22 cellular contexts compared by ENCODE assay signal in the genomic region with DNA sequence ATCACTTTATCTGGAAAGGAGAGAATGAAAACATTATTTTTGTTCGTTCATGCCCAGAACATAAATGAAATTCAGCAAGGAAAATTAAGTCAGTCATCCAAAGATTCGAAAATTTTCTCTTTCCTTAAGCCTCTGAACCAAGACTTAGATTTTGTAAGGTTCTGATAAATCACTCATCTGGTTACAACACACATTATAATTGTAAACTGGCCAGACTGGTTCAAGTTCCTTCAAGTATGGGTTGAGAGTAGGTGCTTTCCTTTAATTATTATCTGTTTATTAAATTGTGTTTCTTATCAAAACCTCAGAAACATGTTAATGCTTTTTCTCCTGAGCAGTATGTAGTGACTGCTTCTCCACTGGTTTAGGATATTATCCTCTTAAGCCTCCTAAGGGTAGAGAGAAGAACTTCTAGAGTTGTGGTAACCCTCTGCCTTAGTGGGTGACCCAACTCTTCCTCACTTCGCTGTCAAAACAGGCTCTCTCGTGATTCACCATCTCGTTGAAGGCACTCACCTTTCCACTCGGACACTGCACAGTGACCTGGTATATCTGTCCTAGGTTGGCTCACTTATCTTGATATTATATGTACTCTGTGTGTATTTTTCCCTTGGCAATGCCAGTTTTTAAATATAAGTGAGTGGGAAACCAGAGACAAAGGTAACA.
"Had no signal": no experiment of that assay in that cellular context is flagged by ENCODE, and none has a peak within 500 bp of the region (broad histone marks: within the 10 kb centered on the region; RNA-seq: fewer than 3 reads in every experiment).

No MANE protein-coding gene starts in this region.

- H3K36me3 ChIP-seq: gastroesophageal sphincter, neutrophil, right lobe of liver, tibial artery, upper lobe of right lung, vagina had no signal

- FAIRE-seq: kidney had no signal

- H3K9me3 Mint-ChIP-seq: nephron progenitor cell; stimulated activated memory B cell treated with anti-CD40 and anti-IgM and Interleukin-4, amounts not matched to agents 10 μg/mL and 1 μg/mL and 100 μg/mL, for 72 hours; stimulated activated naive CD8-positive, alpha-beta T cell treated with anti-CD3 and anti-CD28 coated beads, Interleukin-15, Interleukin-2, amounts not matched to agents 100 ng/mL and 50 ng/mL, for 24 hours had no signal

- H3K27me3 Mint-ChIP-seq: stimulated activated naive CD8-positive, alpha-beta T cell treated with anti-CD3 and anti-CD28 coated beads, Interleukin-15, Interleukin-2, amounts not matched to agents 100 ng/mL and 50 ng/mL, for 24 hours had no signal

- DNase-seq: effector memory CD4-positive, alpha-beta T cell; glutamatergic neuron; immature natural killer cell; kidney; left cardiac atrium; left ventricle myocardium superior; mesendoderm; naive thymus-derived CD4-positive, alpha-beta T cell; nephron progenitor cell; psoas muscle; retina; right lobe of liver; stimulated activated CD4-positive, alpha-beta T cell treated with anti-CD3 and anti-CD28 coated beads, Interleukin-1b, Interleukin-23, amount 100 ng/mL, for 48 hours; stimulated activated CD4-positive, alpha-beta T cell treated with anti-CD3 and anti-CD28 coated beads, Interleukin-4, amount 100 ng/mL, for 24 hours; tibial artery; upper lobe of right lung had no signal

- H3K36me3 Mint-ChIP-seq: immature natural killer cell; naive thymus-derived CD4-positive, alpha-beta T cell; stimulated activated memory B cell treated with anti-CD40 and anti-IgM and Interleukin-4, amounts not matched to agents 10 μg/mL and 1 μg/mL and 100 μg/mL, for 72 hours had no signal

- H3K27ac ChIP-seq: gastroesophageal sphincter, neutrophil, psoas muscle, right lobe of liver, tibial artery, upper lobe of right lung, vagina had no signal

- H3K4me3 Mint-ChIP-seq: immature natural killer cell; naive thymus-derived CD4-positive, alpha-beta T cell; nephron progenitor cell; stimulated activated memory B cell treated with anti-CD40 and anti-IgM and Interleukin-4, amounts not matched to agents 10 μg/mL and 1 μg/mL and 100 μg/mL, for 72 hours; stimulated activated naive CD8-positive, alpha-beta T cell treated with anti-CD3 and anti-CD28 coated beads, Interleukin-15, Interleukin-2, amounts not matched to agents 100 ng/mL and 50 ng/mL, for 24 hours had no signal

- H3K4me3 ChIP-seq: gastroesophageal sphincter, lung, psoas muscle, right lobe of liver, tibial artery, upper lobe of right lung, vagina had no signal

- H3K27me3 ChIP-seq: gastroesophageal sphincter, neutrophil, right lobe of liver, upper lobe of right lung, vagina had no signal

- H3K27ac Mint-ChIP-seq: immature natural killer cell; naive thymus-derived CD4-positive, alpha-beta T cell; nephron progenitor cell; stimulated activated memory B cell treated with anti-CD40 and anti-IgM and Interleukin-4, amounts not matched to agents 10 μg/mL and 1 μg/mL and 100 μg/mL, for 72 hours; stimulated activated naive CD8-positive, alpha-beta T cell treated with anti-CD3 and anti-CD28 coated beads, Interleukin-15, Interleukin-2, amounts not matched to agents 100 ng/mL and 50 ng/mL, for 24 hours had no signal

- H3K9me3 ChIP-seq: gastroesophageal sphincter, neutrophil, psoas muscle, right lobe of liver, tibial artery, upper lobe of right lung, vagina had no signal

- H3K4me1 Mint-ChIP-seq: immature natural killer cell; naive thymus-derived CD4-positive, alpha-beta T cell; stimulated activated memory B cell treated with anti-CD40 and anti-IgM and Interleukin-4, amounts not matched to agents 10 μg/mL and 1 μg/mL and 100 μg/mL, for 72 hours had no signal

- H3K4me1 ChIP-seq: gastroesophageal sphincter, psoas muscle, right lobe of liver, tibial artery, upper lobe of right lung, vagina had no signal

- ATAC-seq: gastroesophageal sphincter; left cardiac atrium; left ventricle myocardium superior; naive thymus-derived CD4-positive, alpha-beta T cell; psoas muscle; right lobe of liver; stimulated activated memory B cell treated with anti-CD40 and anti-IgM and Interleukin-4, amounts not matched to agents 10 μg/mL and 1 μg/mL and 100 μg/mL, for 72 hours; upper lobe of right lung had no signal
